ENCODE assay signal across 9 cellular contexts in the genomic region with DNA sequence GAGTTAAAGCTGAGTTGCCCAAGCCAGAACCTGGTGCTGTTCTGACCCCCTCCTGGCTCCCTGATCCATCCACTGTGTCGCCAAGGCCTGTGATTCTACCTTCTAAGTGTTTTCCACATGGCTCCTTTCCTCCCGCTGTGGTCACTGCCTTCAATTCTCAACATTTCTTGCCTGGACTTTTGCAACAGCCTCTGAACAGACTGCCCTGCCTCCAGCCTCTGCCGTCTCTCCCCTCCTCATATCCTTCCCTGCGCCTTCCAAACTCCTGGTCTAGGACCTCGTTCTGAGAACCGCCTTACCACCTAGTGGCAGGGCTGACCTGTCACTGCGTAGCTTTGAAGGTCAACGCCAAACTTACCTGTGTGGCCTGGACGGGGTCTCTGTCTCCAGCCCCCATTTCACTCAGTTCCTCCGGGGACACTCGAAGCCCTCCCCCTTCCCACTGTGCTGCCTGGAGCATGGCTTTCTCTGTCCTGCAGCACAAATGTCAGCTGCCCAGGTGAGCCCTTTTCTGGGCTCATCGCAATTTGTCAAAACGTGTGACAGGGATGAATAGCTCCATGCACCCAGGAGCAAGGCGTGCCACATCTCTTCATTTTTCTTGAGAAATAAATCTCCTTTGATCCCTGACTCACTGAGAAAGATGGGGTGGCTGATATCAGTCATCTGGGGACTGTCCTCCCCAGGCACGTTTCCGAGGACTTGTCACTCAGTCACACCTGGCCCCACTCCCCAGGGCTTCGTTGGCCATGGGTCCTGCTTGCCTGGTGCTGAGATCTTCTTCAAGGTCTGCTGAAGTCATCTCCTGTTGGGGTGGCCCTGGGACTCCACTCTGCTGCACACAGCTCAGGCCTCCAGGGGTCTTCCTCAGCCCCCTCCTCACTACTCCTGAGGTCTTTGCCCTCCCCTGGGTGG. TPM values are rescaled to one million over a fixed set of nuclear protein-coding genes. Genes with fewer than 3 reads are reported as not detected.
DNase-seq lines count a peak whose midpoint lies in the region; ATAC-seq and TF ChIP-seq lines count a peak whose summit lies in the region.
"Had no signal": no experiment of that assay in that cellular context is flagged by ENCODE, and none has a peak within 500 bp of the region (broad histone marks: within the 10 kb centered on the region; RNA-seq: fewer than 3 reads in every experiment).

No MANE protein-coding gene starts in this region.

- peak overlapping the region; percentile 60 to 85 (median 76) for H3K4me3 Mint-ChIP-seq in CD4-positive, alpha-beta memory T cell

- no peaks in the 10 kb centered on the region for H3K27me3 ChIP-seq in CD4-positive, alpha-beta memory T cell (ENCODE audit: insufficient read depth, low read length)
- no peaks in the 10 kb centered on the region for H3K27me3 ChIP-seq in esophagus muscularis mucosa

- TF ChIP-seq EP300 in esophagus muscularis mucosa (IDR thresholded peaks at IDR 0.05): no peak

- no peak for ATAC-seq in HG03354 (IDR thresholded peaks at IDR 0.05; ENCODE audit: poor library complexity, severe bottlenecking, unreplicated experiment)

- TF ChIP-seq POLR2A in esophagus muscularis mucosa (IDR thresholded peaks at IDR 0.05; ENCODE audit: low read depth): no peak

- TF ChIP-seq CTCF in esophagus muscularis mucosa (IDR thresholded peaks at IDR 0.05): no peak

- peaks cover 40 to 77% (median 60%) of the 10 kb centered on the region in 4 donors for H3K4me1 Mint-ChIP-seq in CD4-positive, alpha-beta memory T cell

- no peak for DNase-seq in CD4-positive, alpha-beta memory T cell
- DNase-seq in activated CD4-positive, alpha-beta T cell treated with anti-CD3 and anti-CD28 coated beads, Interleukin-2, amount 50 U/mL, for 48 hours: peak; percentile 70 to 78
- no peak for DNase-seq in esophagus muscularis mucosa (ENCODE audit: extremely low spot score)
- DNase-seq in stimulated activated CD4-positive, alpha-beta T cell treated with anti-CD3 and anti-CD28 coated beads, Interleukin-4, amount 100 ng/mL, for 1 hour: peak; percentile 52
- DNase-seq in NCI-H524 (lab: John Stamatoyannopoulos, UW): no peak
- DNase-seq in D341Med (ENCODE audit: low spot score): no peak
- DNase-seq in NCI-H510A treated with DMSO at 0.1 percent for 48 hours (lab: John Stamatoyannopoulos, UW): no peak
- DNase-seq: NCI-H524 treated with DMSO at 0.1 percent for 48 hours had no signal

- H3K9me3 ChIP-seq in CD4-positive, alpha-beta memory T cell (ENCODE audit: control insufficient read depth in 1 of 2, low read length in 2 of 2): no peaks in the 10 kb centered on the region
- no peaks in the 10 kb centered on the region for H3K9me3 ChIP-seq in esophagus muscularis mucosa

- H3K27me3 Mint-ChIP-seq in CD4-positive, alpha-beta memory T cell: peaks cover 2 to 8% of the 10 kb centered on the region in 2 donors

- H3K36me3 ChIP-seq in CD4-positive, alpha-beta memory T cell (ENCODE audit: insufficient read depth, low read length): no peaks in the 10 kb centered on the region
- H3K36me3 ChIP-seq in esophagus muscularis mucosa: no peaks in the 10 kb centered on the region

- POLR2A ChIA-PET in CD4-positive, alpha-beta memory T cell (lab: Charles Lee; ENCODE audit: partially characterized antibody): interaction anchor here (0.7 to 3.9 kb wide), 7 partner anchors 12 to 116 kb away, joined by 3 to 23 read pairs (median 3); a partner anchor contains a TSS

- WGBS in esophagus muscularis mucosa: 86% methylated on average over 17 of the region's 17 CpGs

- CTCF ChIA-PET in CD4-positive, alpha-beta memory T cell (lab: Charles Lee; ENCODE audit: partially characterized antibody): interaction anchor here (0.6 to 3.8 kb wide), 2 partner anchors 49 to 460 kb away, joined by 3 to 15 read pairs; no protein-coding TSS in a partner anchor

- H3K4me3 ChIP-seq in CD4-positive, alpha-beta memory T cell (ENCODE audit: low read length in 2 of 2): peak overlapping the region; percentile 6 to 57
- no peak overlapping the region for H3K4me3 ChIP-seq in esophagus muscularis mucosa

- H3K27ac ChIP-seq in CD4-positive, alpha-beta memory T cell (ENCODE audit: low read depth, low read length): peak overlapping the region; percentile 50
- H3K27ac ChIP-seq in esophagus muscularis mucosa (replicated peaks in 1 of 4): peak overlapping the region; percentile 71 to 85 (median 81)

- H3K27ac Mint-ChIP-seq in CD4-positive, alpha-beta memory T cell: peak overlapping the region; percentile 77 to 96 (median 93)

- H3K4me1 ChIP-seq in CD4-positive, alpha-beta memory T cell (ENCODE audit: insufficient read depth, low read length): peaks cover 62% of the 10 kb centered on the region
- peaks cover 95 to 100% (median 100%) of the 10 kb centered on the region in 4 donors for H3K4me1 ChIP-seq in esophagus muscularis mucosa

- peaks cover 0 to under 1% of the 10 kb centered on the region in 2 donors for H3K36me3 Mint-ChIP-seq in CD4-positive, alpha-beta memory T cell

- H3K9me3 Mint-ChIP-seq in CD4-positive, alpha-beta memory T cell: peaks cover 0 to 2% (median 0%) of the 10 kb centered on the region in 8 donors

- intact Hi-C loops in CD4-positive, alpha-beta memory T cell (cut with micrococcal nuclease): no loop called here
- intact Hi-C loops in esophagus muscularis mucosa (cut with DNase I): loop anchor here (5.0 kb wide), 1 partner anchor 112 kb away; no protein-coding TSS in a partner anchor

RNA-seq across cellular contexts. Expression of a gene that starts 46.7 kb away (rescaled TPM):
- 10 to 100 TPM; 51.9 to 63.0 TPM for total RNA-seq in CD4-positive, alpha-beta memory T cell
- 10 to 100 TPM; 17.4 to 21.2 TPM for polyA plus RNA-seq in CD4-positive, alpha-beta memory T cell
- total RNA-seq in esophagus muscularis mucosa: 10 to 100 TPM; 20.4 to 40.4 (median 35.3) TPM

Comparison
In these comparisons a context has a peak if more than half of its experiments do, and no peak if none do; other contexts are left out.
1. DNase-seq: peak in activated CD4-positive, alpha-beta T cell treated with anti-CD3 and anti-CD28 coated beads, Interleukin-2, amount 50 U/mL, for 48 hours (2 of 2) and stimulated activated CD4-positive, alpha-beta T cell treated with anti-CD3 and anti-CD28 coated beads, Interleukin-4, amount 100 ng/mL, for 1 hour (single experiment); none in CD4-positive, alpha-beta memory T cell (0 of 5), esophagus muscularis mucosa (single experiment), NCI-H524 (0 of 2), D341Med (single experiment) and NCI-H510A treated with DMSO at 0.1 percent for 48 hours (single experiment).
2. H3K4me3 ChIP-seq: peak in CD4-positive, alpha-beta memory T cell (2 of 2); none in esophagus muscularis mucosa (0 of 4).